24 cellular contexts compared by ENCODE assay signal in genomic region chr3:79844176-79844575, GRCh38.
"Had no signal": no experiment of that assay in that cellular context is flagged by ENCODE, and none has a peak within 500 bp of the region (broad histone marks: within the 10 kb centered on the region; RNA-seq: fewer than 3 reads in every experiment).

No MANE protein-coding gene starts in this region.

- H3K27me3 ChIP-seq: Peyer's patch, SJCRH30 had no signal

- H3K36me3 ChIP-seq: Peyer's patch, SJCRH30 had no signal

- ATAC-seq: activated naive CD4-positive, alpha-beta T cell treated with anti-CD3 and anti-CD28 coated beads, Interleukin-2, amount 50 U/mL, for 72 hours; activated naive CD8-positive, alpha-beta T cell treated with anti-CD3 and anti-CD28 coated beads, Interleukin-2, amount 50 U/mL, for 24 hours; activated T-cell treated with anti-CD3 and anti-CD28 coated beads, Interleukin-2, amount 50 U/mL, for 4 hours had no signal

- H3K4me3 ChIP-seq: Peyer's patch, SJCRH30 had no signal

- H3K27ac ChIP-seq: Peyer's patch, RWPE1, SJCRH30, VCaP had no signal

- DNase-seq: activated CD4-positive, alpha-beta memory T cell treated with anti-CD3 and anti-CD28 coated beads for 36 hours; activated CD4-positive, alpha-beta T cell treated with anti-CD3 and anti-CD28 coated beads, Interleukin-2, amount 10 ng/mL, durations not matched to agents 7 days and 5 days; activated CD4-positive, CD25-positive, alpha-beta regulatory T cell; activated CD8-positive, alpha-beta memory T cell treated with anti-CD3 and anti-CD28 coated beads for 24 hours; activated effector memory CD4-positive, alpha-beta T cell treated with anti-CD3 and anti-CD28 coated beads, Interleukin-2, amount 50 U/mL, for 16 hours; activated naive CD4-positive, alpha-beta T cell treated with Interleukin-2 at 50 U/mL for 16 hours; activated naive CD8-positive, alpha-beta T cell treated with anti-CD3 and anti-CD28 coated beads, Interleukin-2, amount 50 U/mL, for 24 hours; activated T-cell treated with anti-CD3 and anti-CD28 coated beads, Interleukin-2, amount 50 U/mL, for 4 hours; amniotic stem cell; KBM-7; NCI-H1092; NCI-H1436; NCI-H1694 treated with DMSO at 0.1 percent for 48 hours; NCI-H2029 treated with DMSO at 0.1 percent for 48 hours; NCI-H446; NCI-H524; Peyer's patch; Right ventricle myocardium superior; SJCRH30; SK-N-SH; T-helper 1 cell had no signal
